Comparison of ENCODE assay signal across 32 cellular contexts in genomic region chr2:41197781-41198180, GRCh38.
A peak's percentile ranks its signal among the peaks of the same experiment; 100 is the strongest.
DNase-seq lines count a peak whose midpoint lies in the region; ATAC-seq and TF ChIP-seq lines count a peak whose summit lies in the region.
"Had no signal": no experiment of that assay in that cellular context is flagged by ENCODE, and none has a peak within 500 bp of the region (broad histone marks: within the 10 kb centered on the region; RNA-seq: fewer than 3 reads in every experiment).

No MANE protein-coding gene starts in this region.

- TF ChIP-seq CTCF in retinal pigment epithelial cell (conservative IDR thresholded peaks at IDR 0.05; ENCODE audit: low read depth, low read length) (no peak), suprapubic skin (IDR thresholded peaks at IDR 0.05) (no peak)

- no peak overlapping the region for H3K4me3 ChIP-seq in retinal pigment epithelial cell (ENCODE audit: low read length)
- H3K4me3 ChIP-seq in suprapubic skin, result no peak overlapping the region
- H3K4me3 ChIP-seq: ascending aorta, esophagus muscularis mucosa, gastrocnemius medialis, mucosa of descending colon, stomach, transverse colon had no signal

- no peaks in the 10 kb centered on the region for H3K4me1 ChIP-seq in suprapubic skin
- H3K4me1 ChIP-seq: esophagus muscularis mucosa, gastrocnemius medialis, parathyroid adenoma, transverse colon had no signal

- TF ChIP-seq POLR2A in suprapubic skin (IDR thresholded peaks at IDR 0.05), result no peak

- no peaks in the 10 kb centered on the region for H3K36me3 ChIP-seq in suprapubic skin
- H3K36me3 ChIP-seq: ascending aorta, esophagus muscularis mucosa, gastrocnemius medialis, stomach, transverse colon had no signal

- ATAC-seq in SK-N-SH treated with all-trans-retinoic acid at 6 μM for 48 hours, result no peak
- ATAC-seq: activated naive CD4-positive, alpha-beta T cell treated with anti-CD3 and anti-CD28 coated beads, Interleukin-2, amount 50 U/mL, for 72 hours; CD8-positive, alpha-beta T cell; gastrocnemius medialis; mucosa of descending colon; sciatic nerve had no signal

- TF ChIP-seq EP300 in Ishikawa (IDR thresholded peaks at IDR 0.05; ENCODE audit: borderline replicate concordance), result no peak
- no peak for TF ChIP-seq EP300 in suprapubic skin (IDR thresholded peaks at IDR 0.05)

- WGBS in suprapubic skin, result 84% methylated on average over 4 of the region's 4 CpGs

- H3K27ac ChIP-seq in suprapubic skin, result no peak overlapping the region
- H3K27ac ChIP-seq: ascending aorta, esophagus muscularis mucosa, gastrocnemius medialis, parathyroid adenoma, stomach, transverse colon had no signal

- no peak for TF ChIP-seq RAD21 in Ishikawa (IDR thresholded peaks at IDR 0.05; ENCODE audit: low read depth)

- DNase-seq in dermis blood vessel endothelial cell, result peak; percentile 1
- DNase-seq in retinal pigment epithelial cell (ENCODE audit: low read depth), result peak; percentile 5
- no peak for DNase-seq in stimulated activated CD4-positive, alpha-beta T cell treated with anti-CD3 and anti-CD28 coated beads, Interleukin-4, amount 100 ng/mL, for 4 hours
- DNase-seq in epidermal melanocyte (ENCODE audit: insufficient read length, low spot score), result no peak
- DNase-seq in suprapubic skin (ENCODE audit: low spot score in 2 of 2), result no peak
- DNase-seq: activated CD4-positive, alpha-beta T cell treated with anti-CD3 and anti-CD28 coated beads, Interleukin-2, amount 50 U/mL, for 4 hours; activated CD4-positive, CD25-positive, alpha-beta regulatory T cell; CD8-positive, alpha-beta T cell; effector memory CD4-positive, alpha-beta T cell; gastrocnemius medialis; hypothalamus; islet precursor cell; KBM-7; mucosa of descending colon; NCI-H187; NCI-H345; NCI-H748 treated with DMSO at 0.1 percent for 48 hours; nephron progenitor cell; SHP77; stimulated activated CD4-positive, alpha-beta T cell treated with anti-CD3 and anti-CD28 coated beads, Interleukin-15, amount 100 ng/mL, for 24 hours; stimulated activated CD8-positive, alpha-beta memory T cell treated with anti-CD3 and anti-CD28 coated beads, Interleukin-4, amount 100 ng/mL, for 48 hours; stomach; SW 1271; T1000; transverse colon had no signal

- no peaks in the 10 kb centered on the region for H3K9me3 ChIP-seq in suprapubic skin
- H3K9me3 ChIP-seq: ascending aorta, esophagus muscularis mucosa, gastrocnemius medialis, mucosa of descending colon, stomach, transverse colon had no signal

- no peaks in the 10 kb centered on the region for H3K27me3 ChIP-seq in suprapubic skin
- H3K27me3 ChIP-seq: ascending aorta, esophagus muscularis mucosa, gastrocnemius medialis, stomach, transverse colon had no signal

TF ChIP-seq in Ishikawa, 13 proteins besides CTCF, POLR2A, EP300 and RAD21:
- TF ChIP-seq NFIC (IDR thresholded peaks at IDR 0.05) (no peak), ZBTB7A (IDR thresholded peaks at IDR 0.05; ENCODE audit: low read depth) (no peak), YY1 (IDR thresholded peaks at IDR 0.05; ENCODE audit: low read depth) (no peak), CEBPB (IDR thresholded peaks at IDR 0.05) (no peak), MAX (IDR thresholded peaks at IDR 0.05) (no peak), FOXM1 (IDR thresholded peaks at IDR 0.05; ENCODE audit: borderline replicate concordance, low read depth) (no peak), TAF1 (IDR thresholded peaks at IDR 0.05; ENCODE audit: low read depth) (no peak), REST (IDR thresholded peaks at IDR 0.05; ENCODE audit: low read depth) (peak; percentile 74), CREB1 (IDR thresholded peaks at IDR 0.05; ENCODE audit: low read depth) (no peak)
TF ChIP-seq in Ishikawa: peak in this region for 1.

TF ChIP-seq in SK-N-SH treated with all-trans-retinoic acid at 6 μM for 48 hours, 23 proteins besides CTCF, POLR2A, EP300 and RAD21:
- TF ChIP-seq GLIS3 (CRISPR knock-in tag; IDR thresholded peaks at IDR 0.05), result no peak
- TF ChIP-seq ZFP3 (CRISPR knock-in tag; IDR thresholded peaks at IDR 0.05), result peak; percentile 27; the same call in 1 of the 2 replicates
- peak; percentile 14; the same call in 1 of the 2 replicates for TF ChIP-seq ISL1 (CRISPR knock-in tag; IDR thresholded peaks at IDR 0.05)
- TF ChIP-seq OSR1 (CRISPR knock-in tag; IDR thresholded peaks at IDR 0.05), result no peak
- TF ChIP-seq ARNTL (CRISPR knock-in tag; IDR thresholded peaks at IDR 0.05; ENCODE audit: borderline replicate concordance, low read depth), result no peak
- TF ChIP-seq TSHZ2 (CRISPR knock-in tag; IDR thresholded peaks at IDR 0.05), result no peak
- no peak for TF ChIP-seq SNAI2 (CRISPR knock-in tag; IDR thresholded peaks at IDR 0.05)
- TF ChIP-seq RARB (CRISPR knock-in tag; IDR thresholded peaks at IDR 0.05), result no peak
- no peak for TF ChIP-seq ZNF8 (CRISPR knock-in tag; IDR thresholded peaks at IDR 0.05)
- TF ChIP-seq BACH2 (CRISPR knock-in tag; IDR thresholded peaks at IDR 0.05; ENCODE audit: borderline replicate concordance), result no peak
- no peak for TF ChIP-seq ZC3H10 (CRISPR knock-in tag; IDR thresholded peaks at IDR 0.05)
- no peak for TF ChIP-seq TCF4 (CRISPR knock-in tag; IDR thresholded peaks at IDR 0.05; ENCODE audit: borderline replicate concordance)
- TF ChIP-seq CSDC2 (CRISPR knock-in tag; IDR thresholded peaks at IDR 0.05), result no peak
- no peak for TF ChIP-seq ESRRG (CRISPR knock-in tag; IDR thresholded peaks at IDR 0.05)
- TF ChIP-seq PPARA (CRISPR knock-in tag; IDR thresholded peaks at IDR 0.05; ENCODE audit: borderline replicate concordance), result no peak

Comparison
In these comparisons a context has a peak if more than half of its experiments do, and no peak if none do; other contexts are left out.
1. DNase-seq: peak in dermis blood vessel endothelial cell (single experiment) and retinal pigment epithelial cell (single experiment); none in stimulated activated CD4-positive, alpha-beta T cell treated with anti-CD3 and anti-CD28 coated beads, Interleukin-4, amount 100 ng/mL, for 4 hours (0 of 2), epidermal melanocyte (single experiment) and suprapubic skin (0 of 2).